8 cellular contexts compared by ENCODE assay signal in genomic region chr12:113259499-113259953, GRCh38.
DNase-seq lines count a peak whose midpoint lies in the region; ATAC-seq, FAIRE-seq and TF ChIP-seq lines count a peak whose summit lies in the region.

No MANE protein-coding gene starts in this region.

- CTCF ChIA-PET in HEK293 (lab: Yijun Ruan, JAX): interaction anchor here (0.6 kb wide), 1 partner anchor 32 kb away, joined by 3 read pairs; no protein-coding TSS in a partner anchor

- no peak for FAIRE-seq in HTR-8/SVneo (lab: Jason Lieb, UNC)

- ATAC-seq in GM19328 (IDR thresholded peaks at IDR 0.05; ENCODE audit: unreplicated experiment): no peak

- intact Hi-C loops in posterior cingulate gyrus (cut with DNase I): loop anchor here (1.0 kb wide), 1 partner anchor 38 kb away; the partner anchor contains the start of gene TPCN1

- DNase-seq in SHP77 treated with DMSO at 0.1 percent for 48 hours (lab: John Stamatoyannopoulos, UW) (peak; percentile 23), globus pallidus (ENCODE audit: low spot score) (peak; percentile 96), posterior cingulate gyrus (peak; percentile 63 to 95 (median 70)), HTR-8/SVneo (ENCODE audit: insufficient read length, low spot score) (no peak), SKM-1 treated with dmso at 0.1 percent for 144 hours (lab: John Stamatoyannopoulos, UW; ENCODE audit: unreplicated experiment) (no peak)
- DNase-seq in stimulated activated CD4-positive, alpha-beta T cell treated with anti-CD3 and anti-CD28 coated beads, Interleukin-12 subunit alpha, Interleukin-12 subunit beta, amount 100 ng/mL, for 4 hours: no peak

- H3K9me3 ChIP-seq in HEK293 (ENCODE audit: control insufficient read depth, insufficient read depth, low read depth, low read length): no peaks in the 10 kb centered on the region

- POLR2A ChIA-PET in HEK293 (lab: Yijun Ruan, JAX): no interaction called here

- H3K27ac ChIP-seq in HEK293 (ENCODE audit: extremely low read depth, low read depth, low read length): no peak overlapping the region

- H3K4me1 ChIP-seq in HEK293 (ENCODE audit: control insufficient read depth, insufficient read depth, low read length): no peaks in the 10 kb centered on the region

- no peak overlapping the region for H3K4me3 ChIP-seq in HEK293 (ENCODE audit: low read depth, low read length)

- no peak for TF ChIP-seq CTCF in HEK293 (tag by site-specific recombination; IDR thresholded peaks at IDR 0.05)

- H3K36me3 ChIP-seq in HEK293 (ENCODE audit: control insufficient read depth in 2 of 2, insufficient read depth in 1 of 2, low read length in 2 of 2): no peaks in the 10 kb centered on the region; a peak in 1 of 3 replicates

TF ChIP-seq in HEK293, 187 proteins besides CTCF, POLR2A, EP300 and RAD21:
- TF ChIP-seq ZNF561 (tag by site-specific recombination; IDR thresholded peaks at IDR 0.05; ENCODE audit: borderline replicate concordance): no peak
- TF ChIP-seq KLF1 (tag by site-specific recombination; IDR thresholded peaks at IDR 0.05): 0 out of 2 replicates have a peak, but pooled peaks have one; percentile 29
- peak; percentile 79 for TF ChIP-seq SCRT2 (tag by site-specific recombination; IDR thresholded peaks at IDR 0.05)
- peak; percentile 29; the same call in 1 of the 2 replicates for TF ChIP-seq ZNF341 (tag by site-specific recombination; IDR thresholded peaks at IDR 0.05; ENCODE audit: low read depth)
- TF ChIP-seq PRDM4 (tag by site-specific recombination; IDR thresholded peaks at IDR 0.05): 0 out of 2 replicates have a peak, but pooled peaks have one; percentile 31
- peak; percentile 60; the same call in 1 of the 2 replicates for TF ChIP-seq SCRT1 (tag by site-specific recombination; IDR thresholded peaks at IDR 0.05; ENCODE audit: borderline replicate concordance)
- no peak for TF ChIP-seq ZBTB8A (tag by site-specific recombination; IDR thresholded peaks at IDR 0.05)

Comparison
In these comparisons a context has a peak if more than half of its experiments do, and no peak if none do; other contexts are left out.
1. DNase-seq: peak in SHP77 treated with DMSO at 0.1 percent for 48 hours (single experiment), globus pallidus (single experiment) and posterior cingulate gyrus (10 of 10); none in stimulated activated CD4-positive, alpha-beta T cell treated with anti-CD3 and anti-CD28 coated beads, Interleukin-12 subunit alpha, Interleukin-12 subunit beta, amount 100 ng/mL, for 4 hours (single experiment), HTR-8/SVneo (single experiment) and SKM-1 treated with dmso at 0.1 percent for 144 hours (single experiment).